7 cellular contexts compared by ENCODE assay signal in the genomic region with DNA sequence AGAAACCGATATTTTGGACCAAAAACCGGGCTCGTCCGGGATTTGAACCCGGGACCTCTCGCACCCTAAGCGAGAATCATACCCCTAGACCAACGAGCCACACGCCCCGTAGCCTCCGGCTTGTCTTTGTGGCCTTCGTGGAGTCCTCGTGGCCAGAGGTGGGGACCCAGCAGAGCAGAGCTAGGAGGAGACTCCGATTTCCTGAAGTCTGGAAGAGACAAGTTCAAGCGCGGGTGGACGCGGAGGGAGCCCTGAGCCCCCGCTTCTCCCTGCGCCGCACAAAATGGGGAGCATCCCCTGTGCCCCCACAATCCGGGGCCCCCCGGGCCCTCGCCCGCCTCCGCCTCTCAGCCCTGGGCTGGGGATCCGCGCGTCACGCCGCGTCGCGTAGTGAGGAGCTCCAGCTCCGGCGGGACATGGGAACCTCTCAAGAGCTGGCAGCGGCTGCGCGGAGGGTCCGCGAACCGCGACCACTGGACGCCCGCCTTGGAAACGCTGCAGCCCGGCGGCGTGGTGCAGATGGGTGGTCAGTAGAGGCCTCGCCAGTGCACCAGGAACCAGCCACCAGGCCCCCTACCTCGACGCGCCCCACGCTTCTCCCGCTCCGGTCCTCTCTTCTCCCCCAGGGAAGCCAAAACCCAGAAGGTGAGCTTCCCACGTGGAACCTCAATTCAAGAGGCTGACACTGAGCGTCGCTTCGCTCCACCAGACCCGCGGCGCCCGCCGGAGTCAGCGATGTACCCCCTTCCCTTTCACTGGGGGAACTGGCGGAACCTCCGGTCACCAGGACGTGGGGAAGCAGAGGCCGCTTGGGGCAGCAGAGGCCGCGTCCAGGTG. TPM values are rescaled to one million over a fixed set of nuclear protein-coding genes. Genes with fewer than 3 reads are reported as not detected.
DNase-seq lines count a peak whose midpoint lies in the region; FAIRE-seq and TF ChIP-seq lines count a peak whose summit lies in the region.

No MANE protein-coding gene starts in this region.

- DNase-seq in NT2/D1 (ENCODE audit: low read depth, low spot score) (no peak), astrocyte (ENCODE audit: low read depth) (no peak), NCI-H1694 (lab: John Stamatoyannopoulos, UW) (no peak), mucosa of gallbladder (ENCODE audit: low spot score) (no peak)
- peak; percentile 55 to 74 for DNase-seq in stimulated activated CD4-positive, alpha-beta T cell treated with anti-CD3 and anti-CD28 coated beads, Interleukin-4, amount 100 ng/mL, for 48 hours (ENCODE audit: low read depth in 2 of 2)

- peak overlapping the region; percentile 91 for H3K4me2 ChIP-seq in astrocyte (ENCODE audit: low read length)

- TF ChIP-seq CTCF in GM12875 (IDR thresholded peaks at IDR 0.05; ENCODE audit: borderline replicate concordance, insufficient read depth, low read depth, low read length) (peak; percentile 43; the same call in 1 of the 2 replicates), astrocyte (IDR thresholded peaks at IDR 0.05; ENCODE audit: insufficient read depth, low read depth, low read length) (peak; percentile 7)

- H3K36me3 ChIP-seq in NT2/D1 (ENCODE audit: insufficient read depth, insufficient read length, low read length) (no peaks in the 10 kb centered on the region), astrocyte (ENCODE audit: insufficient read depth, low read length) (no peaks in the 10 kb centered on the region), iPS-18a (ENCODE audit: control insufficient read depth, low read depth, low read length) (no peaks in the 10 kb centered on the region)

- peaks cover 1% of the 10 kb centered on the region for H3K9me3 Mint-ChIP-seq in astrocyte (ENCODE audit: unreplicated experiment)

- peaks cover 2% of the 10 kb centered on the region for H3K36me3 Mint-ChIP-seq in astrocyte (ENCODE audit: low read depth, unreplicated experiment)

- no peak overlapping the region for H3K27ac ChIP-seq in astrocyte (ENCODE audit: low read depth, low read length)
- no peak overlapping the region for H3K27ac ChIP-seq in iPS-18a (ENCODE audit: low read length)

- H3K9me3 ChIP-seq in NT2/D1 (ENCODE audit: insufficient read depth, low read length) (no peaks in the 10 kb centered on the region), astrocyte (ENCODE audit: insufficient read depth, low read depth, low read length) (no peaks in the 10 kb centered on the region), iPS-18a (ENCODE audit: control insufficient read depth, low read depth, low read length) (no peaks in the 10 kb centered on the region)

- no peak for FAIRE-seq in astrocyte (lab: Jason Lieb, UNC)

- H3K27me3 Mint-ChIP-seq in astrocyte (ENCODE audit: low read depth, unreplicated experiment), result peaks cover 39% of the 10 kb centered on the region

- peaks cover 5% of the 10 kb centered on the region for H4K20me1 ChIP-seq in astrocyte (ENCODE audit: insufficient read depth, low read length)

- H2AFZ ChIP-seq in astrocyte (ENCODE audit: low read depth, low read length), result peak overlapping the region; percentile 91

- no peaks in the 10 kb centered on the region for H3K79me2 ChIP-seq in astrocyte (ENCODE audit: insufficient read depth, low read length)

- H3K4me1 Mint-ChIP-seq in astrocyte (ENCODE audit: low read depth, unreplicated experiment), result no peaks in the 10 kb centered on the region

- H3K4me3 ChIP-seq in GM12875 (ENCODE audit: low read depth, low read length), result peak overlapping the region; percentile 66
- peak overlapping the region; percentile 68 for H3K4me3 ChIP-seq in NT2/D1 (ENCODE audit: insufficient read length, low read depth)
- peak overlapping the region; percentile 64 for H3K4me3 ChIP-seq in astrocyte (ENCODE audit: insufficient read depth, low read depth, low read length)
- peak overlapping the region; percentile 82 for H3K4me3 ChIP-seq in iPS-18a (ENCODE audit: low read length)

- H3K27ac Mint-ChIP-seq in astrocyte (ENCODE audit: unreplicated experiment), result peak overlapping the region; percentile 87

- H3K27me3 ChIP-seq in NT2/D1 (ENCODE audit: insufficient read depth, insufficient read length), result peaks cover 10% of the 10 kb centered on the region
- peaks cover 33% of the 10 kb centered on the region for H3K27me3 ChIP-seq in astrocyte (ENCODE audit: insufficient read depth, low read length)
- peaks cover 55% of the 10 kb centered on the region for H3K27me3 ChIP-seq in iPS-18a (ENCODE audit: control insufficient read depth, insufficient read depth, low read length)

- peak overlapping the region; percentile 76 for H3K9ac ChIP-seq in NT2/D1 (ENCODE audit: insufficient read length, low read depth)
- peak overlapping the region; percentile 48 for H3K9ac ChIP-seq in astrocyte (ENCODE audit: low read length)
- no peak overlapping the region for H3K9ac ChIP-seq in iPS-18a (ENCODE audit: low read length)

- H3K4me1 ChIP-seq in NT2/D1 (ENCODE audit: insufficient read depth, insufficient read length) (no peaks in the 10 kb centered on the region), astrocyte (ENCODE audit: insufficient read depth, low read length) (peaks cover 9% of the 10 kb centered on the region), iPS-18a (ENCODE audit: control insufficient read depth, low read depth, low read length) (no peaks in the 10 kb centered on the region)

- peak overlapping the region; percentile 93 for H3K4me3 Mint-ChIP-seq in astrocyte (ENCODE audit: unreplicated experiment)

RNA-seq across cellular contexts. Expression of gene OR1F1, which starts 5.2 kb away (rescaled TPM):
- 0.32 TPM in 1 of 2 replicates, not detected in the other for total RNA-seq in astrocyte
- not detected for total RNA-seq in mucosa of gallbladder

RNA-seq across cellular contexts. Expression of gene ZNF213, which starts 48.0 kb away (rescaled TPM):
- total RNA-seq in astrocyte (11.3 and 12.0 TPM in 2 replicates), mucosa of gallbladder (18.4 TPM)

RNA-seq across cellular contexts. Expression of gene ZNF200, which starts 52.1 kb away (rescaled TPM):
- 8.6 and 9.2 TPM in 2 replicates for total RNA-seq in astrocyte
- total RNA-seq in mucosa of gallbladder, result 7.6 TPM

Comparison
In these comparisons a context has a peak if more than half of its experiments do, and no peak if none do; other contexts are left out.
1. DNase-seq: peak in stimulated activated CD4-positive, alpha-beta T cell treated with anti-CD3 and anti-CD28 coated beads, Interleukin-4, amount 100 ng/mL, for 48 hours (2 of 2); none in NT2/D1 (single experiment), astrocyte (single experiment), NCI-H1694 (single experiment) and mucosa of gallbladder (single experiment).
2. Peak in every context shown above with its lines, with median percentiles within 50 percentile points of each other: H3K4me3 ChIP-seq.